In the genomic region with DNA sequence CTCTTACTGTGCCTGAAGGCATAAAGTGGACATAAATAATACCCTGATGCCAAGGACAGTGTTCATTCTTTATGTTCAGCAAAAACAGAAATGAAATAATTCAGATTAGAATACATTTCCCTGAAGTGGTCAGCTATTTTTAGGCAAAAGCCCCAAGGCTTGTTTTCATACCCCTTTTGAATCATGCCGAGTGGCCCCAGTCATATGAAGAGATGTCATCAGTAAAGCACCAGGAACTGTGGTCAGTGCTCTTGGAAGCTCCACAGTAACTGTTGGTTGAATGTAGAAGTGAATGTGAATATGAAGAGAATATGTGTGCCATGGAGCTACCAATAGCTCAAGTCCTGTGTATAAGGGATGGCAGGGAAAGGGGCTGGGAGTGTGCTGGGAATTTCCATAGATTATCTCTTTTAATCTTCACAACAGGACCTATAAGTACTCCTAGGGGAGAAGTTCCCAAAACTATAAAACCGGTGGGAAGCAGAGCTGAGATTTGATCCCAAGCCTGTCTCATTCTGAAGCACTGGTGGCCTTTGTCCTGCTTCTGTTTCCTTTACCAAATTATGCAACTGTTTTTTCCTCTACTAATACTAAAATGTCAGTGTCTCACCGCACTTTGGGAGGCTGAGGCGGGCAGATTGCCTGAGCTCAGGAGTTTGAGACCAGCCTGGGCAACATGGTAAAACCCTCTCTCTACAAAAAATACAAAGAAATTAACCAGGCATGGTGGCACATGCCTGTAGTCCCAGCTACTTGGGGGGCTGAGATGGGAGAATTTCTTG, we compare ENCODE assay signal across 8 cellular contexts.
A peak's percentile ranks its signal among the peaks of the same experiment; 100 is the strongest.
DNase-seq lines count a peak whose midpoint lies in the region; ATAC-seq and TF ChIP-seq lines count a peak whose summit lies in the region.

No MANE protein-coding gene starts in this region.

- peaks cover 5% of the 10 kb centered on the region for H3K36me3 Mint-ChIP-seq in stimulated activated effector memory CD8-positive, alpha-beta T cell treated with anti-CD3 and anti-CD28 coated beads, Interleukin-12 subunit alpha, Interleukin-12 subunit beta, amount 100 ng/mL, for 72 hours

- in situ Hi-C loops in astrocyte of the spinal cord (cut with HindIII; ENCODE audit: low sequenced_read_pairs): no loop called here

- peak overlapping the region; percentile 74 for H3K27ac Mint-ChIP-seq in stimulated activated effector memory CD8-positive, alpha-beta T cell treated with anti-CD3 and anti-CD28 coated beads, Interleukin-12 subunit alpha, Interleukin-12 subunit beta, amount 100 ng/mL, for 72 hours

- TF ChIP-seq CTCF in astrocyte of the spinal cord (IDR thresholded peaks at IDR 0.05; ENCODE audit: low read depth, low read length): no peak

- H3K4me1 Mint-ChIP-seq in stimulated activated effector memory CD8-positive, alpha-beta T cell treated with anti-CD3 and anti-CD28 coated beads, Interleukin-12 subunit alpha, Interleukin-12 subunit beta, amount 100 ng/mL, for 72 hours: peaks cover 71% of the 10 kb centered on the region

- no peak overlapping the region for H3K4me3 ChIP-seq in astrocyte of the spinal cord (ENCODE audit: low read depth, low read length)

- no peaks in the 10 kb centered on the region for H3K9me3 Mint-ChIP-seq in stimulated activated effector memory CD8-positive, alpha-beta T cell treated with anti-CD3 and anti-CD28 coated beads, Interleukin-12 subunit alpha, Interleukin-12 subunit beta, amount 100 ng/mL, for 72 hours

- peak overlapping the region; percentile 37 for H3K4me3 Mint-ChIP-seq in stimulated activated effector memory CD8-positive, alpha-beta T cell treated with anti-CD3 and anti-CD28 coated beads, Interleukin-12 subunit alpha, Interleukin-12 subunit beta, amount 100 ng/mL, for 72 hours

- peak; percentile 2 for DNase-seq in NCI-H82 (lab: John Stamatoyannopoulos, UW)
- DNase-seq in NCI-H82 treated with DMSO at 0.1 percent for 48 hours (lab: John Stamatoyannopoulos, UW; ENCODE audit: unreplicated experiment): no peak
- DNase-seq in astrocyte of the spinal cord (ENCODE audit: low read depth, low spot score): peak; percentile 22
- DNase-seq in stimulated activated effector memory CD8-positive, alpha-beta T cell treated with anti-CD3 and anti-CD28 coated beads, Interleukin-12 subunit alpha, Interleukin-12 subunit beta, amount 100 ng/mL, for 72 hours (ENCODE audit: low spot score in 2 of 2): peak in 1 of 2 donors; percentile 64
- no peak for DNase-seq in nucleus accumbens (lab: John Stamatoyannopoulos, UW)
- DNase-seq in epidermal melanocyte (ENCODE audit: insufficient read length, low spot score): no peak

- ATAC-seq in HG02885 (IDR thresholded peaks at IDR 0.05; ENCODE audit: poor library complexity, unreplicated experiment) (peak; percentile 42), GM19467 (IDR thresholded peaks at IDR 0.05; ENCODE audit: unreplicated experiment) (no peak)
- peak; percentile 81 for ATAC-seq in stimulated activated effector memory CD8-positive, alpha-beta T cell treated with anti-CD3 and anti-CD28 coated beads, Interleukin-12 subunit alpha, Interleukin-12 subunit beta, amount 100 ng/mL, for 72 hours

Comparison
In these comparisons a context has a peak if more than half of its experiments do, and no peak if none do; other contexts are left out.
1. DNase-seq: peak in NCI-H82 (single experiment) and astrocyte of the spinal cord (single experiment); none in NCI-H82 treated with DMSO at 0.1 percent for 48 hours (single experiment), nucleus accumbens (0 of 56) and epidermal melanocyte (single experiment).